In genomic region chr1:173549813-173550212, GRCh38 we compare ENCODE assay signal across 23 cellular contexts. TPM values are rescaled to one million over a fixed set of nuclear protein-coding genes. Genes with fewer than 3 reads are reported as not detected.
"Had no signal": no experiment of that assay in that cellular context is flagged by ENCODE, and none has a peak within 500 bp of the region (broad histone marks: within the 10 kb centered on the region; RNA-seq: fewer than 3 reads in every experiment).

No MANE protein-coding gene starts in this region.

- H3K27ac Mint-ChIP-seq: activated T-helper 17 cell treated with anti-CD3 and anti-CD28 coated beads, Interleukin-2, amount 50 U/mL, for 72 hours; brain; WTC11 had no signal

- H3K4me1 Mint-ChIP-seq: brain, naive B cell had no signal

- H3K4me1 ChIP-seq: esophagus squamous epithelium, left lung, right atrium auricular region had no signal

- H3K27ac ChIP-seq: coronary artery, esophagus squamous epithelium, left lung, right atrium auricular region, SJSA1 had no signal

- DNase-seq: activated CD4-positive, alpha-beta T cell treated with anti-CD3 and anti-CD28 coated beads for 48 hours; activated naive CD4-positive, alpha-beta T cell treated with anti-CD3 and anti-CD28 coated beads, Interleukin-2, amount 50 U/mL, for 16 hours; central memory CD4-positive, alpha-beta T cell; effector CD4-positive, alpha-beta T cell; esophagus squamous epithelium; hippocampal formation; kidney; left lung; naive B cell; posterior cingulate gyrus; stimulated activated CD4-positive, alpha-beta T cell treated with anti-CD3 and anti-CD28 coated beads, Interleukin-4, amount 100 ng/mL, for 1 hour; stimulated activated naive CD4-positive, alpha-beta T cell treated with Interleukin-2 at 50 U/mL for 16 hours; SW 1271; trophoblast cell had no signal

- H3K4me3 ChIP-seq: coronary artery, esophagus squamous epithelium, left lung, right atrium auricular region, SJSA1 had no signal

- H3K9me3 Mint-ChIP-seq: activated T-helper 17 cell treated with anti-CD3 and anti-CD28 coated beads, Interleukin-2, amount 50 U/mL, for 72 hours; brain; naive B cell; WTC11 had no signal

- ATAC-seq: activated T-helper 17 cell treated with anti-CD3 and anti-CD28 coated beads, Interleukin-2, amount 50 U/mL, for 72 hours; left lung; WTC11 had no signal

- H3K36me3 ChIP-seq: esophagus squamous epithelium, left lung, right atrium auricular region, SJSA1 had no signal

- H3K36me3 Mint-ChIP-seq: brain, naive B cell, WTC11 had no signal

- H3K9me3 ChIP-seq: esophagus squamous epithelium, left lung, right atrium auricular region, SJSA1 had no signal

- H3K27me3 Mint-ChIP-seq: activated T-helper 17 cell treated with anti-CD3 and anti-CD28 coated beads, Interleukin-2, amount 50 U/mL, for 72 hours had no signal

- H3K4me3 Mint-ChIP-seq: brain, naive B cell, WTC11 had no signal

- H3K27me3 ChIP-seq: esophagus squamous epithelium, left lung, right atrium auricular region, SJSA1 had no signal

RNA-seq across cellular contexts. Expression of gene SLC9C2, which starts 53.1 kb away (rescaled TPM):
- total RNA-seq: activated CD8-positive, alpha-beta memory T cell treated with anti-CD3 and anti-CD28 coated beads for 36 hours; activated T-helper 17 cell treated with anti-CD3 and anti-CD28 coated beads, Interleukin-2, amount 50 U/mL, for 72 hours; esophagus squamous epithelium; fibroblast of villous mesenchyme; mononuclear cell; SJSA1; WTC11 had no signal
